14 cellular contexts compared by ENCODE assay signal in genomic region chr9:69093471-69094103, GRCh38. TPM values are rescaled to one million over a fixed set of nuclear protein-coding genes. Genes with fewer than 3 reads are reported as not detected.
DNase-seq lines count a peak whose midpoint lies in the region; ATAC-seq lines count a peak whose summit lies in the region.
"Had no signal": no experiment of that assay in that cellular context is flagged by ENCODE, and none has a peak within 500 bp of the region (broad histone marks: within the 10 kb centered on the region; RNA-seq: fewer than 3 reads in every experiment).

No MANE protein-coding gene starts in this region.

- no peaks in the 10 kb centered on the region for H3K4me1 Mint-ChIP-seq in activated T-helper 17 cell treated with anti-CD3 and anti-CD28 coated beads, Interleukin-2, amount 50 U/mL, for 72 hours
- no peaks in the 10 kb centered on the region for H3K4me1 Mint-ChIP-seq in activated CD8-positive, alpha-beta T cell treated with anti-CD3 and anti-CD28 coated beads, Interleukin-2, amount 10 ng/mL, durations not matched to agents 7 days and 5 days (ENCODE audit: low read depth)
- H3K4me1 Mint-ChIP-seq in activated T-cell treated with anti-CD3 and anti-CD28 coated beads, Interleukin-2, amount 50 U/mL, for 24 hours (ENCODE audit: low read depth), result no peaks in the 10 kb centered on the region
- H3K4me1 Mint-ChIP-seq: activated CD4-positive, alpha-beta memory T cell treated with anti-CD3 and anti-CD28 coated beads, Interleukin-2, amount 10 ng/mL, durations not matched to agents 7 days and 5 days had no signal

- POLR2A ChIA-PET in activated CD8-positive, alpha-beta T cell treated with anti-CD3 and anti-CD28 coated beads, Interleukin-2, amount 10 ng/mL, durations not matched to agents 7 days and 5 days (lab: Charles Lee), result no interaction called here

- no peak overlapping the region for H3K4me3 Mint-ChIP-seq in activated T-helper 17 cell treated with anti-CD3 and anti-CD28 coated beads, Interleukin-2, amount 50 U/mL, for 72 hours
- H3K4me3 Mint-ChIP-seq in activated CD8-positive, alpha-beta T cell treated with anti-CD3 and anti-CD28 coated beads, Interleukin-2, amount 10 ng/mL, durations not matched to agents 7 days and 5 days, result no peak overlapping the region
- no peak overlapping the region for H3K4me3 Mint-ChIP-seq in activated T-cell treated with anti-CD3 and anti-CD28 coated beads, Interleukin-2, amount 50 U/mL, for 24 hours
- H3K4me3 Mint-ChIP-seq: activated CD4-positive, alpha-beta memory T cell treated with anti-CD3 and anti-CD28 coated beads, Interleukin-2, amount 10 ng/mL, durations not matched to agents 7 days and 5 days; activated T-helper 1 cell treated with anti-CD3 and anti-CD28 coated beads, Interleukin-12 subunit alpha, Interleukin-12 subunit beta, Interleukin-2, Interleukin-4 antibody, amounts not matched to agents 30 ng/mL and 10 ng/mL and 1 ng/mL, durations not matched to agents 14 hours and 24 hours and 36 hours had no signal

- H3K36me3 Mint-ChIP-seq in activated T-helper 17 cell treated with anti-CD3 and anti-CD28 coated beads, Interleukin-2, amount 50 U/mL, for 72 hours (ENCODE audit: low read depth), result no peaks in the 10 kb centered on the region
- H3K36me3 Mint-ChIP-seq in activated CD8-positive, alpha-beta T cell treated with anti-CD3 and anti-CD28 coated beads, Interleukin-2, amount 10 ng/mL, durations not matched to agents 7 days and 5 days (ENCODE audit: low read depth), result no peaks in the 10 kb centered on the region
- no peaks in the 10 kb centered on the region for H3K36me3 Mint-ChIP-seq in activated T-cell treated with anti-CD3 and anti-CD28 coated beads, Interleukin-2, amount 50 U/mL, for 24 hours (ENCODE audit: low read depth)

- in situ Hi-C loops in ACHN (cut with HindIII; ENCODE audit: low pct_ligation_motif_present, low pct_unique_long_range_greater_than_20kb, low sequenced_read_pairs), result no loop called here

- CTCF ChIA-PET in activated CD8-positive, alpha-beta T cell treated with anti-CD3 and anti-CD28 coated beads, Interleukin-2, amount 10 ng/mL, durations not matched to agents 7 days and 5 days (lab: Charles Lee), result interaction anchor here (1.0 kb wide), 1 partner anchor 100 kb away, joined by 4 read pairs; no protein-coding TSS in a partner anchor

- ATAC-seq in GM21447 (IDR thresholded peaks at IDR 0.05; ENCODE audit: unreplicated experiment), result peak; percentile 86
- peak; percentile 88 for ATAC-seq in activated T-helper 17 cell treated with anti-CD3 and anti-CD28 coated beads, Interleukin-2, amount 50 U/mL, for 72 hours (replicated peaks)
- ATAC-seq in left lobe of liver, result peak; percentile 90
- ATAC-seq in activated CD8-positive, alpha-beta T cell treated with anti-CD3 and anti-CD28 coated beads, Interleukin-2, amount 10 ng/mL, durations not matched to agents 7 days and 5 days, result no peak

- H3K27ac Mint-ChIP-seq in activated T-helper 17 cell treated with anti-CD3 and anti-CD28 coated beads, Interleukin-2, amount 50 U/mL, for 72 hours, result no peak overlapping the region
- H3K27ac Mint-ChIP-seq in activated CD8-positive, alpha-beta T cell treated with anti-CD3 and anti-CD28 coated beads, Interleukin-2, amount 10 ng/mL, durations not matched to agents 7 days and 5 days, result no peak overlapping the region
- no peak overlapping the region for H3K27ac Mint-ChIP-seq in activated T-cell treated with anti-CD3 and anti-CD28 coated beads, Interleukin-2, amount 50 U/mL, for 24 hours
- H3K27ac Mint-ChIP-seq: activated CD4-positive, alpha-beta memory T cell treated with anti-CD3 and anti-CD28 coated beads, Interleukin-2, amount 10 ng/mL, durations not matched to agents 7 days and 5 days had no signal

- DNase-seq in ACHN (peak; percentile 66), left lobe of liver (ENCODE audit: low spot score) (peak; percentile 56), DMS153 (lab: John Stamatoyannopoulos, UW) (no peak), NCI-H2107 (lab: John Stamatoyannopoulos, UW) (no peak)
- DNase-seq in activated CD8-positive, alpha-beta T cell treated with anti-CD3 and anti-CD28 coated beads, Interleukin-2, amount 10 ng/mL, durations not matched to agents 7 days and 5 days, result no peak
- DNase-seq in activated T-cell treated with anti-CD3 and anti-CD28 coated beads, Interleukin-2, amount 50 U/mL, for 24 hours, result no peak
- DNase-seq: activated CD4-positive, alpha-beta memory T cell treated with anti-CD3 and anti-CD28 coated beads, Interleukin-2, amount 10 ng/mL, durations not matched to agents 7 days and 5 days; HCEC 1CT; islet precursor cell; NCI-H1694; NCI-H524 treated with DMSO at 0.1 percent for 48 hours had no signal

- H3K27me3 Mint-ChIP-seq in activated T-helper 17 cell treated with anti-CD3 and anti-CD28 coated beads, Interleukin-2, amount 50 U/mL, for 72 hours, result no peaks in the 10 kb centered on the region
- no peaks in the 10 kb centered on the region for H3K27me3 Mint-ChIP-seq in activated CD8-positive, alpha-beta T cell treated with anti-CD3 and anti-CD28 coated beads, Interleukin-2, amount 10 ng/mL, durations not matched to agents 7 days and 5 days (ENCODE audit: low read depth)
- H3K27me3 Mint-ChIP-seq in activated T-cell treated with anti-CD3 and anti-CD28 coated beads, Interleukin-2, amount 50 U/mL, for 24 hours, result no peaks in the 10 kb centered on the region
- H3K27me3 Mint-ChIP-seq: activated CD4-positive, alpha-beta memory T cell treated with anti-CD3 and anti-CD28 coated beads, Interleukin-2, amount 10 ng/mL, durations not matched to agents 7 days and 5 days had no signal

- H3K9me3 Mint-ChIP-seq in activated T-helper 17 cell treated with anti-CD3 and anti-CD28 coated beads, Interleukin-2, amount 50 U/mL, for 72 hours, result no peaks in the 10 kb centered on the region
- no peaks in the 10 kb centered on the region for H3K9me3 Mint-ChIP-seq in activated CD8-positive, alpha-beta T cell treated with anti-CD3 and anti-CD28 coated beads, Interleukin-2, amount 10 ng/mL, durations not matched to agents 7 days and 5 days (ENCODE audit: insufficient read depth)
- H3K9me3 Mint-ChIP-seq in activated T-cell treated with anti-CD3 and anti-CD28 coated beads, Interleukin-2, amount 50 U/mL, for 24 hours, result no peaks in the 10 kb centered on the region
- H3K9me3 Mint-ChIP-seq: activated CD4-positive, alpha-beta memory T cell treated with anti-CD3 and anti-CD28 coated beads, Interleukin-2, amount 10 ng/mL, durations not matched to agents 7 days and 5 days; activated T-helper 1 cell treated with anti-CD3 and anti-CD28 coated beads, Interleukin-12 subunit alpha, Interleukin-12 subunit beta, Interleukin-2, Interleukin-4 antibody, amounts not matched to agents 30 ng/mL and 10 ng/mL and 1 ng/mL, durations not matched to agents 14 hours and 24 hours and 36 hours had no signal

RNA-seq across cellular contexts. Expression of gene FXN, which starts 58.0 kb away (rescaled TPM):
- total RNA-seq in activated T-helper 17 cell treated with anti-CD3 and anti-CD28 coated beads, Interleukin-2, amount 50 U/mL, for 72 hours, result 10 to 100 TPM; 10.2 to 28.0 TPM
- total RNA-seq in left lobe of liver, result 27.1 TPM
- 10 to 100 TPM; 21.7 to 23.2 TPM for total RNA-seq in activated CD8-positive, alpha-beta T cell treated with anti-CD3 and anti-CD28 coated beads, Interleukin-2, amount 10 ng/mL, durations not matched to agents 7 days and 5 days

Comparison
In these comparisons a context has a peak if more than half of its experiments do, and no peak if none do; other contexts are left out.
1. DNase-seq: peak in ACHN (single experiment) and left lobe of liver (single experiment); none in DMS153 (single experiment), activated CD8-positive, alpha-beta T cell treated with anti-CD3 and anti-CD28 coated beads, Interleukin-2, amount 10 ng/mL, durations not matched to agents 7 days and 5 days (single experiment), NCI-H2107 (single experiment) and activated T-cell treated with anti-CD3 and anti-CD28 coated beads, Interleukin-2, amount 50 U/mL, for 24 hours (single experiment).